ENCODE assay signal across 9 cellular contexts in genomic region chr12:4353785-4354208, GRCh38. TPM values are rescaled to one million over a fixed set of nuclear protein-coding genes. Genes with fewer than 3 reads are reported as not detected.
DNase-seq lines count a peak whose midpoint lies in the region; ATAC-seq and TF ChIP-seq lines count a peak whose summit lies in the region.
"Had no signal": no experiment of that assay in that cellular context is flagged by ENCODE, and none has a peak within 500 bp of the region (broad histone marks: within the 10 kb centered on the region; RNA-seq: fewer than 3 reads in every experiment).

No MANE protein-coding gene starts in this region.

- dilution Hi-C loops in mammary epithelial cell (cut with HindIII; ENCODE audit: low sequenced_read_pairs) = no loop called here

- H3K36me3 Mint-ChIP-seq in naive thymus-derived CD4-positive, alpha-beta T cell = peaks cover 0 to 19% (median 4%) of the 10 kb centered on the region in 5 donors

- peak; percentile 90 for ATAC-seq in naive thymus-derived CD4-positive, alpha-beta T cell
- ATAC-seq in GM21825 (IDR thresholded peaks at IDR 0.05; ENCODE audit: unreplicated experiment) = no peak

- H3K4me2 ChIP-seq in SU-DHL-6 (ENCODE audit: low read depth, low read length, poor library complexity, severe bottlenecking) = no peak overlapping the region
- H3K4me2 ChIP-seq in mammary epithelial cell (ENCODE audit: insufficient read depth, low read depth, low read length) = no peak overlapping the region

- H3K36me3 ChIP-seq in SU-DHL-6 (ENCODE audit: low read length) (peaks cover 16% of the 10 kb centered on the region; the same call in 1 of the 2 replicates), mammary epithelial cell (ENCODE audit: insufficient read depth, low read length) (peaks cover 34% of the 10 kb centered on the region)
- H3K36me3 ChIP-seq in naive thymus-derived CD4-positive, alpha-beta T cell (ENCODE audit: control insufficient read depth in 2 of 3, insufficient read depth in 3 of 3, low read length in 3 of 3) = peaks cover 0 to 10% (median 0%) of the 10 kb centered on the region in 3 experiments

- POLR2A ChIA-PET in naive thymus-derived CD4-positive, alpha-beta T cell (lab: Charles Lee) = no interaction called here

- in situ Hi-C loops in mammary epithelial cell (cut with MboI; ENCODE audit: low sequenced_read_pairs in 2 of 2) = no loop called here

- no TSS peak for BruUV-seq in mammary epithelial cell (replicated peaks; lab: Mats Ljungman, UMichigan)

- H3K9me3 ChIP-seq in SU-DHL-6 (ENCODE audit: insufficient read depth, low read length) (no peaks in the 10 kb centered on the region), mammary epithelial cell (replicated peaks; ENCODE audit: insufficient read depth, low read length) (no peaks in the 10 kb centered on the region)
- no peaks in the 10 kb centered on the region for H3K9me3 ChIP-seq in naive thymus-derived CD4-positive, alpha-beta T cell (ENCODE audit: control insufficient read depth in 2 of 3, low read length in 3 of 3)

- no peak overlapping the region for H3K27ac ChIP-seq in SU-DHL-6 (ENCODE audit: low read depth, low read length)
- no peak overlapping the region for H3K27ac ChIP-seq in mammary epithelial cell (ENCODE audit: insufficient read depth, low read depth, low read length)
- no peak overlapping the region for H3K27ac ChIP-seq in naive thymus-derived CD4-positive, alpha-beta T cell (ENCODE audit: low read depth, low read length)

- H3K79me2 ChIP-seq in SU-DHL-6 (ENCODE audit: insufficient read depth, low read length) (no peaks in the 10 kb centered on the region), mammary epithelial cell (ENCODE audit: insufficient read depth, low read length) (no peaks in the 10 kb centered on the region)

- H3K4me1 Mint-ChIP-seq in naive thymus-derived CD4-positive, alpha-beta T cell = peaks cover 0 to 9% (median 4%) of the 10 kb centered on the region in 7 donors

- H3K4me3 ChIP-seq in SU-DHL-6 (ENCODE audit: insufficient read depth, low read length, poor library complexity, severe bottlenecking) (no peak overlapping the region), mammary epithelial cell (replicated peaks in 1 of 3; ENCODE audit: insufficient read depth in 1 of 3, low read depth in 2 of 3, low read length in 3 of 3) (no peak overlapping the region)
- no peak overlapping the region for H3K4me3 ChIP-seq in naive thymus-derived CD4-positive, alpha-beta T cell (ENCODE audit: low read length)

- no peaks in the 10 kb centered on the region for H3F3A ChIP-seq in SU-DHL-6 (ENCODE audit: insufficient read depth)

- TF ChIP-seq CTCF in SU-DHL-6 (IDR thresholded peaks at IDR 0.05; ENCODE audit: insufficient read depth, low read length, poor library complexity, severe bottlenecking) (peak; percentile 29), mammary epithelial cell (conservative IDR thresholded peaks at IDR 0.05 in 1 of 2, IDR thresholded peaks at IDR 0.05 in 1 of 2; ENCODE audit: extremely low read depth in 1 of 2, insufficient read depth in 1 of 2, low read depth in 1 of 2, low read length in 2 of 2) (peak; percentile 27 to 50)

- H3K9me3 Mint-ChIP-seq in naive thymus-derived CD4-positive, alpha-beta T cell = no peaks in the 10 kb centered on the region

- peak; percentile 3 for DNase-seq in stimulated activated CD4-positive, alpha-beta T cell treated with anti-CD3 and anti-CD28 coated beads, Interleukin-12 subunit alpha, Interleukin-12 subunit beta, amount 100 ng/mL, for 4 hours
- DNase-seq in stimulated activated CD4-positive, alpha-beta T cell treated with anti-CD3 and anti-CD28 coated beads, Interleukin-2, amount 100 ng/mL, for 48 hours = no peak
- DNase-seq in mammary epithelial cell (peak; percentile 11), A172 (ENCODE audit: low spot score) (no peak), C1 segment of cervical spinal cord (lab: John Stamatoyannopoulos, UW) (no peak)
- peak in 7 of 9 donors; percentile 32 to 64 (median 53) for DNase-seq in naive thymus-derived CD4-positive, alpha-beta T cell

- H3K27me3 ChIP-seq in SU-DHL-6 (ENCODE audit: low read length) (no peaks in the 10 kb centered on the region), mammary epithelial cell (ENCODE audit: insufficient read depth, low read length) (no peaks in the 10 kb centered on the region)
- H3K27me3 ChIP-seq in naive thymus-derived CD4-positive, alpha-beta T cell (ENCODE audit: control insufficient read depth in 2 of 2, insufficient read depth in 2 of 2, low read length in 2 of 2) = no peaks in the 10 kb centered on the region

- no peak overlapping the region for H3K4me3 Mint-ChIP-seq in naive thymus-derived CD4-positive, alpha-beta T cell

- no peak overlapping the region for H2AFZ ChIP-seq in SU-DHL-6 (ENCODE audit: low read depth, low read length, severe bottlenecking)
- H2AFZ ChIP-seq in mammary epithelial cell (ENCODE audit: low read depth, low read length) = no peak overlapping the region

- H3K9me2 ChIP-seq in SU-DHL-6 (replicated peaks; ENCODE audit: insufficient read depth, low read length) = no peaks in the 10 kb centered on the region

- H3K9ac ChIP-seq in SU-DHL-6 (ENCODE audit: low read length) (no peak overlapping the region), mammary epithelial cell (ENCODE audit: insufficient read depth, low read length) (no peak overlapping the region)

- 41% methylated on average over 3 of the region's 4 CpGs for WGBS in mammary epithelial cell (ENCODE audit: low coverage, missing lambda C conversion rate)

- intact Hi-C loops in mammary epithelial cell (cut with micrococcal nuclease) = loop anchor here (1.0 to 5.0 kb wide), 2 partner anchors 45 to 174 kb away; no protein-coding TSS in a partner anchor
- intact Hi-C loops in naive thymus-derived CD4-positive, alpha-beta T cell (cut with micrococcal nuclease) = loop anchor here (1.0 to 5.0 kb wide), 5 partner anchors 68 to 405 kb away; partner anchors contain the start of genes AKAP3 (in 1 of the 2) and NDUFA9 (in 1 of the 2)

- H4K20me1 ChIP-seq in SU-DHL-6 (ENCODE audit: low read depth, low read length) (no peaks in the 10 kb centered on the region), mammary epithelial cell (ENCODE audit: insufficient read depth, low read length) (no peaks in the 10 kb centered on the region)

- peaks cover 0 to 2% (median 0%) of the 10 kb centered on the region in 5 donors for H3K27me3 Mint-ChIP-seq in naive thymus-derived CD4-positive, alpha-beta T cell

- H3K4me1 ChIP-seq in mammary epithelial cell (ENCODE audit: insufficient read depth, low read length) = no peaks in the 10 kb centered on the region
- H3K4me1 ChIP-seq in naive thymus-derived CD4-positive, alpha-beta T cell (ENCODE audit: control insufficient read depth in 2 of 2, insufficient read depth in 2 of 2, low read length in 2 of 2) = no peaks in the 10 kb centered on the region

- CTCF ChIA-PET in mammary epithelial cell (lab: Charles Lee; ENCODE audit: low non-redundant PET) = no interaction called here
- CTCF ChIA-PET in naive thymus-derived CD4-positive, alpha-beta T cell (lab: Charles Lee) = interaction anchor here (0.7 kb wide), 1 partner anchor 178 kb away, joined by 3 read pairs; no protein-coding TSS in a partner anchor

- peak overlapping the region in 7 of 9 donors; percentile 14 to 71 (median 51) for H3K27ac Mint-ChIP-seq in naive thymus-derived CD4-positive, alpha-beta T cell

RNA-seq across cellular contexts. Expression of gene FGF23, which starts 25.7 kb away (rescaled TPM):
- total RNA-seq in mammary epithelial cell = not detected
- polyA plus RNA-seq in mammary epithelial cell = not detected
- not detected for polyA minus RNA-seq in mammary epithelial cell
- total RNA-seq in naive thymus-derived CD4-positive, alpha-beta T cell = not detected
- not detected for polyA plus RNA-seq in naive thymus-derived CD4-positive, alpha-beta T cell
- total RNA-seq in A172 (2014; rRNA removed; shearing (Covaris generic)) = not detected in 2 replicates
- polyA plus RNA-seq: esophagus had no signal

RNA-seq across cellular contexts. Expression of gene TIGAR, which starts 32.8 kb away (rescaled TPM):
- total RNA-seq in mammary epithelial cell = 10 to 100 TPM; 42.8 to 68.2 TPM
- polyA plus RNA-seq in mammary epithelial cell = 15.5 TPM
- 3.8 TPM for polyA minus RNA-seq in mammary epithelial cell
- 10 to 100 TPM in 3 of 5 experiments, 1 to 10 TPM in 2; 7.1 to 15.8 (median 11.1) TPM for total RNA-seq in naive thymus-derived CD4-positive, alpha-beta T cell
- 1 to 10 TPM; 4.4 to 6.6 TPM for polyA plus RNA-seq in naive thymus-derived CD4-positive, alpha-beta T cell
- 8.8 and 8.9 TPM in 2 replicates for total RNA-seq in A172 (2014; rRNA removed; shearing (Covaris generic))

Comparison
In these comparisons a context has a peak if more than half of its experiments do, and no peak if none do; other contexts are left out.
1. DNase-seq: peak in stimulated activated CD4-positive, alpha-beta T cell treated with anti-CD3 and anti-CD28 coated beads, Interleukin-12 subunit alpha, Interleukin-12 subunit beta, amount 100 ng/mL, for 4 hours (single experiment), mammary epithelial cell (single experiment) and naive thymus-derived CD4-positive, alpha-beta T cell (7 of 9); none in stimulated activated CD4-positive, alpha-beta T cell treated with anti-CD3 and anti-CD28 coated beads, Interleukin-2, amount 100 ng/mL, for 48 hours (0 of 2), A172 (single experiment) and C1 segment of cervical spinal cord (0 of 14).